Comparison of ENCODE assay signal across 13 cellular contexts in the genomic region with DNA sequence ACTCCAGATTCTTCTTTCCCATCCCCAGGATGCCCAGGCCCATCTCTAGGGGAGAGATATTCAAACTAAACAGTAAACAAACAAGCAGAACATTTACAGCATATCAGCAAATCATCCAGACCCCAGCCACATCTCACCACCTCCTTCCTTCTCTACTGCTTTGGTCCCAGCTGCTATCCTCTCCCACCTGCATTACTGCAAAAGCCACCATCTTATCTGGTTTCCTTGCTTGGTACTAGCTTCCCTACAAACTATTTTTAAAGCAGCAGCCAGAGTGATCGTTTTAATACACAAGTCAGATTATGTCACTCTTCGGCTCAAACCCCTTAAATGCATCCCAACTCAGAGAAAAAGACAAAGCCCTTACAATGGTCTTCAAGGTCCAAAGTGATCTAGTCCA. TPM values are rescaled to one million over a fixed set of nuclear protein-coding genes. Genes with fewer than 3 reads are reported as not detected.
A peak's percentile ranks its signal among the peaks of the same experiment; 100 is the strongest.
DNase-seq lines count a peak whose midpoint lies in the region; ATAC-seq, FAIRE-seq and TF ChIP-seq lines count a peak whose summit lies in the region.
"Had no signal": no experiment of that assay in that cellular context is flagged by ENCODE, and none has a peak within 500 bp of the region (broad histone marks: within the 10 kb centered on the region; RNA-seq: fewer than 3 reads in every experiment).

No MANE protein-coding gene starts in this region.

- no peaks in the 10 kb centered on the region for H3K36me3 ChIP-seq in CD4-positive, alpha-beta memory T cell (ENCODE audit: insufficient read depth, low read length)
- H3K36me3 ChIP-seq in K562 (ENCODE audit: control insufficient read depth, insufficient read depth, low read length) (peaks cover 4% of the 10 kb centered on the region; the same call in 1 of the 3 replicates), psoas muscle (ENCODE audit: insufficient read depth in 1 of 2, low read depth in 1 of 2) (no peaks in the 10 kb centered on the region)

- TF ChIP-seq EP300 in K562 (IDR thresholded peaks at IDR 0.05; ENCODE audit: low read length): no peak

- TF ChIP-seq CTCF in K562 (IDR thresholded peaks at IDR 0.05 in 2 of 3, conservative IDR thresholded peaks at IDR 0.05 in 1 of 3; ENCODE audit: insufficient read depth in 2 of 3, low read depth in 1 of 3, low read length in 3 of 3) (no peak), psoas muscle (IDR thresholded peaks at IDR 0.05) (no peak), foreskin keratinocyte (conservative IDR thresholded peaks at IDR 0.05) (no peak)

- CTCF ChIA-PET in CD4-positive, alpha-beta memory T cell (lab: Charles Lee; ENCODE audit: partially characterized antibody): interaction anchor here (0.9 to 4.3 kb wide), 4 partner anchors 10 to 82 kb away, joined by 3 to 25 read pairs (median 14); no protein-coding TSS in a partner anchor
- CTCF ChIA-PET in K562 (lab: Yijun Ruan, JAX; ENCODE audit: low intra/inter-chr PET ratio): no interaction called here

- BruUV-seq in K562 (replicated peaks; lab: Mats Ljungman, UMichigan): no TSS peak

- no peaks in the 10 kb centered on the region for H3K27me3 Mint-ChIP-seq in CD4-positive, alpha-beta memory T cell

- no peak for DNase-seq in CD4-positive, alpha-beta memory T cell
- peak; percentile 65 for DNase-seq in Jurkat, Clone E6-1 (ENCODE audit: low read depth, low spot score)
- DNase-seq in K562 (ENCODE audit: extremely low read depth in 1 of 4, low spot score in 3 of 4): no peak
- DNase-seq in psoas muscle: no peak
- no peak for DNase-seq in DMS114 treated with DMSO at 0.1 percent for 48 hours (lab: John Stamatoyannopoulos, UW; ENCODE audit: unreplicated experiment)
- DNase-seq in left lobe of liver (ENCODE audit: low spot score): no peak
- DNase-seq in foreskin keratinocyte: no peak
- DNase-seq: COR-L47, foreskin melanocyte, Kasumi-1 had no signal

- no peak for FAIRE-seq in K562 (lab: Jason Lieb, UNC)
- FAIRE-seq: TTC549 had no signal

- no peak for TF ChIP-seq RAD21 in K562 (CRISPR knock-in tag; conservative IDR thresholded peaks at IDR 0.05 in 1 of 2, IDR thresholded peaks at IDR 0.05 in 1 of 2)

- H3K27me3 ChIP-seq in CD4-positive, alpha-beta memory T cell (ENCODE audit: insufficient read depth, low read length): no peaks in the 10 kb centered on the region
- H3K27me3 ChIP-seq in K562 (ENCODE audit: control insufficient read depth in 2 of 2, insufficient read depth in 2 of 2, low read length in 2 of 2) (no peaks in the 10 kb centered on the region), psoas muscle (ENCODE audit: insufficient read depth in 3 of 3, low read length in 2 of 3) (no peaks in the 10 kb centered on the region), foreskin keratinocyte (no peaks in the 10 kb centered on the region)

- ATAC-seq in K562: no peak
- ATAC-seq in psoas muscle: no peak
- ATAC-seq in GM21423 (IDR thresholded peaks at IDR 0.05; ENCODE audit: unreplicated experiment): no peak
- ATAC-seq in left lobe of liver: no peak
- ATAC-seq in foreskin keratinocyte: no peak

- H3K27ac Mint-ChIP-seq in CD4-positive, alpha-beta memory T cell: peak overlapping the region; percentile 95 to 98 (median 97)

- H3K9me1 ChIP-seq in K562 (ENCODE audit: control insufficient read depth, insufficient read depth, low read length): no peaks in the 10 kb centered on the region

- H3K4me1 Mint-ChIP-seq in CD4-positive, alpha-beta memory T cell: peaks cover 51 to 87% (median 72%) of the 10 kb centered on the region in 4 donors

- H3K9me3 Mint-ChIP-seq in CD4-positive, alpha-beta memory T cell: no peaks in the 10 kb centered on the region

- in situ Hi-C loops in K562 (cut with MboI): no loop called here

- no peak overlapping the region for H2AFZ ChIP-seq in K562 (ENCODE audit: low read depth, low read length)

- H3K27ac ChIP-seq in CD4-positive, alpha-beta memory T cell (ENCODE audit: low read depth, low read length): peak overlapping the region; percentile 78
- H3K27ac ChIP-seq in K562 (ENCODE audit: extremely low read depth, low read depth, low read length) (peak overlapping the region; percentile 49; the same call in 1 of the 3 replicates), psoas muscle (peak overlapping the region; percentile 83), foreskin keratinocyte (no peak overlapping the region)

- TF ChIP-seq POLR2A in K562 (conservative IDR thresholded peaks at IDR 0.05): no peak

- peaks cover 27% of the 10 kb centered on the region for H3K79me2 ChIP-seq in K562 (ENCODE audit: control insufficient read depth, insufficient read depth, low read length)

- peaks cover 77% of the 10 kb centered on the region for H3K4me1 ChIP-seq in CD4-positive, alpha-beta memory T cell (ENCODE audit: insufficient read depth, low read length)
- H3K4me1 ChIP-seq in K562 (replicated peaks in 1 of 2; ENCODE audit: control insufficient read depth in 2 of 2, insufficient read depth in 2 of 2, low read length in 2 of 2) (peaks cover 16 to 41% of the 10 kb centered on the region in 2 experiments), psoas muscle (peaks cover 61% of the 10 kb centered on the region), foreskin keratinocyte (peaks cover 12% of the 10 kb centered on the region)

- no peak overlapping the region for H3K4me3 ChIP-seq in CD4-positive, alpha-beta memory T cell (ENCODE audit: low read length in 2 of 2)
- H3K4me3 ChIP-seq in Jurkat, Clone E6-1 (ENCODE audit: low read length): peak overlapping the region; percentile 2; the same call in 1 of the 2 replicates
- H3K4me3 ChIP-seq in K562: no peak overlapping the region
- no peak overlapping the region for H3K4me3 ChIP-seq in psoas muscle

- 21% methylated on average over 2 of the region's 2 CpGs for WGBS in K562 (ENCODE audit: insufficient coverage, low coverage, missing lambda C conversion rate)
- WGBS in psoas muscle, 3 donors: 42 to 80% (median 50%) methylated on average over 2 of the region's 2 CpGs

- H3K9me3 ChIP-seq in CD4-positive, alpha-beta memory T cell (ENCODE audit: control insufficient read depth in 1 of 2, low read length in 2 of 2): no peaks in the 10 kb centered on the region
- H3K9me3 ChIP-seq in K562 (replicated peaks; ENCODE audit: control insufficient read depth, insufficient read depth, low read depth, low read length) (no peaks in the 10 kb centered on the region), psoas muscle (no peaks in the 10 kb centered on the region)

- POLR2A ChIA-PET in CD4-positive, alpha-beta memory T cell (lab: Charles Lee; ENCODE audit: partially characterized antibody): interaction anchor here (0.6 to 2.0 kb wide), 5 partner anchors 19 to 867 kb away, joined by 3 to 8 read pairs (median 5); a partner anchor contains a TSS
- POLR2A ChIA-PET in K562 (lab: Yijun Ruan, JAX): interaction anchor here (1.3 kb wide), 1 partner anchor 10 kb away, joined by 3 read pairs; no protein-coding TSS in a partner anchor

- peak overlapping the region in 7 of 8 donors; percentile 7 to 95 (median 87) for H3K4me3 Mint-ChIP-seq in CD4-positive, alpha-beta memory T cell

- H3K36me3 Mint-ChIP-seq in CD4-positive, alpha-beta memory T cell: peaks cover 0 to 28% of the 10 kb centered on the region in 2 donors

- intact Hi-C loops in CD4-positive, alpha-beta memory T cell (cut with micrococcal nuclease): loop anchor here (10.0 kb wide), 2 partner anchors 92 to 792 kb away; a partner anchor contains a TSS
- intact Hi-C loops in K562 (cut with micrococcal nuclease): no loop called here
- intact Hi-C loops in psoas muscle (cut with DNase I): no loop called here

- H3K9ac ChIP-seq in K562 (ENCODE audit: insufficient read depth in 1 of 2, low read depth in 2 of 2, low read length in 2 of 2): no peak overlapping the region

- H3K4me2 ChIP-seq in K562 (ENCODE audit: insufficient read depth, low read length): no peak overlapping the region

- H4K20me1 ChIP-seq in K562 (replicated peaks; ENCODE audit: control insufficient read depth, insufficient read depth, low read length): no peaks in the 10 kb centered on the region

RNA-seq across cellular contexts. Expression of a gene that starts 4.8 kb away (rescaled TPM):
- total RNA-seq in CD4-positive, alpha-beta memory T cell: 10 to 100 TPM; 33.0 to 35.2 TPM
- 10 to 100 TPM; 63.0 to 70.8 TPM for polyA plus RNA-seq in CD4-positive, alpha-beta memory T cell
- 20.3 TPM for polyA plus RNA-seq in Jurkat, Clone E6-1 (2012; ENCODE audit: insufficient read depth, insufficient read length)
- total RNA-seq in K562 (2011; cell fraction: chromatin; rRNA removed; ENCODE audit: low replicate concordance): 2.4 and 7.0 TPM in 2 replicates
- total RNA-seq in K562 (2011; cell fraction: nucleolus; rRNA removed): 2.8 and 3.2 TPM in 2 replicates
- total RNA-seq in K562 (2011; cell fraction: nucleoplasm; rRNA removed): 3.1 and 5.4 TPM in 2 replicates
- 8.8 and 10.9 TPM in 2 replicates for total RNA-seq in K562 (2014; rRNA removed)
- total RNA-seq in K562 (2014; rRNA removed; fragmentation: Illumina TruSeq; extraction: Trizol): 13.6 and 14.2 TPM in 2 replicates
- 11.2 and 11.3 TPM in 2 replicates for total RNA-seq in K562 (2015; rRNA removed; fragmentation: Illumina TruSeq; extraction: Trizol)
- 9.7 and 10.3 TPM in 2 replicates for total RNA-seq in K562 (2021)
- 11.3 and 30.3 TPM in 2 replicates for polyA plus RNA-seq in K562 (2011; rRNA removed)
- polyA plus RNA-seq in K562 (2011; cell fraction: cytosol; rRNA removed): 6.9 and 16.4 TPM in 2 replicates
- 4.8 and 5.0 TPM in 2 replicates for polyA plus RNA-seq in K562 (2011; cell fraction: nucleus; rRNA removed)
- polyA plus RNA-seq in K562 (2012): 11.4 and 11.6 TPM in 2 replicates
- polyA plus RNA-seq in K562 (2014; fragmentation: Illumina TruSeq; extraction: Trizol): 7.9 and 9.5 TPM in 2 replicates
- 1 to 10 TPM; 4.3 to 4.8 TPM for polyA plus RNA-seq in K562 (2014; fragmentation: Nextera tagmentation; extraction: Ambion mirVana)
- 9.8 and 10.7 TPM in 2 replicates for polyA plus RNA-seq in K562 (2014; rRNA removed)
- 4.8 and 8.9 TPM in 2 replicates for polyA minus RNA-seq in K562 (2011; rRNA and poly(A)+ RNA removed)
- polyA minus RNA-seq in K562 (2011; cell fraction: cytosol; rRNA and poly(A)+ RNA removed): 2.9 and 6.2 TPM in 2 replicates
- polyA minus RNA-seq in K562 (2011; cell fraction: nucleus; rRNA and poly(A)+ RNA removed): 2.0 and 3.6 TPM in 2 replicates
- total RNA-seq in psoas muscle: 10 to 100 TPM in 2 of 4 donors, 1 to 10 TPM in 2; 5.6 to 16.8 (median 9.8) TPM
- polyA plus RNA-seq in psoas muscle: 1 to 10 TPM; 4.3 to 9.7 (median 6.8) TPM
- 4.8 TPM for total RNA-seq in left lobe of liver
- 6.8 and 7.5 TPM in 2 replicates for total RNA-seq in foreskin keratinocyte
- 5.9 and 8.8 TPM in 2 replicates for polyA plus RNA-seq in foreskin keratinocyte

RNA-seq across cellular contexts. Expression of a gene that starts 18.7 kb away (rescaled TPM):
- total RNA-seq in CD4-positive, alpha-beta memory T cell: 10 to 100 TPM; 20.0 to 20.3 TPM
- polyA plus RNA-seq in CD4-positive, alpha-beta memory T cell: 1 to 10 TPM; 1.4 to 2.8 TPM
- polyA plus RNA-seq in Jurkat, Clone E6-1 (2012; ENCODE audit: insufficient read depth, insufficient read length): 6.2 TPM
- 3.1 and 8.1 TPM in 2 replicates for total RNA-seq in K562 (2011; cell fraction: chromatin; rRNA removed; ENCODE audit: low replicate concordance)
- 0.83 and 1.4 TPM in 2 replicates for total RNA-seq in K562 (2011; cell fraction: nucleolus; rRNA removed)
- total RNA-seq in K562 (2011; cell fraction: nucleoplasm; rRNA removed): 5.7 and 14.4 TPM in 2 replicates
- total RNA-seq in K562 (2014; rRNA removed): 2.2 TPM in 2 replicates
- total RNA-seq in K562 (2014; rRNA removed; fragmentation: Illumina TruSeq; extraction: Trizol): 3.8 and 4.8 TPM in 2 replicates
- 3.3 and 3.6 TPM in 2 replicates for total RNA-seq in K562 (2015; rRNA removed; fragmentation: Illumina TruSeq; extraction: Trizol)
- total RNA-seq in K562 (2021): 3.2 and 3.4 TPM in 2 replicates
- 2.3 and 3.6 TPM in 2 replicates for polyA plus RNA-seq in K562 (2011; rRNA removed)
- 0.57 and 1.1 TPM in 2 replicates for polyA plus RNA-seq in K562 (2011; cell fraction: cytosol; rRNA removed)
- polyA plus RNA-seq in K562 (2011; cell fraction: nucleus; rRNA removed): 2.7 and 2.9 TPM in 2 replicates
- polyA plus RNA-seq in K562 (2012): 1.7 and 4.4 TPM in 2 replicates
- 2.7 and 3.0 TPM in 2 replicates for polyA plus RNA-seq in K562 (2014; fragmentation: Illumina TruSeq; extraction: Trizol)
- under 1 TPM; 0.49 to 0.85 TPM for polyA plus RNA-seq in K562 (2014; fragmentation: Nextera tagmentation; extraction: Ambion mirVana)
- polyA plus RNA-seq in K562 (2014; rRNA removed): 2.1 and 3.3 TPM in 2 replicates
- polyA minus RNA-seq in K562 (2011; rRNA and poly(A)+ RNA removed): 2.3 and 3.5 TPM in 2 replicates
- 0.91 and 1.7 TPM in 2 replicates for polyA minus RNA-seq in K562 (2011; cell fraction: cytosol; rRNA and poly(A)+ RNA removed)
- polyA minus RNA-seq in K562 (2011; cell fraction: nucleus; rRNA and poly(A)+ RNA removed): 1.8 and 1.9 TPM in 2 replicates
- 1 to 10 TPM; 2.1 to 5.8 (median 2.1) TPM for total RNA-seq in psoas muscle
- 1 to 10 TPM in 1 of 3 donors, under 1 TPM in 2; 0.49 to 2.6 (median 0.82) TPM for polyA plus RNA-seq in psoas muscle
- total RNA-seq in left lobe of liver: 1.4 TPM
- total RNA-seq in foreskin keratinocyte: 8.6 and 9.7 TPM in 2 replicates
- 1.6 and 1.7 TPM in 2 replicates for polyA plus RNA-seq in foreskin keratinocyte

RNA-seq across cellular contexts. Expression of a gene that starts 51.4 kb away (rescaled TPM):
- total RNA-seq in CD4-positive, alpha-beta memory T cell: not detected
- polyA plus RNA-seq in CD4-positive, alpha-beta memory T cell: not detected
- not detected for polyA plus RNA-seq in Jurkat, Clone E6-1 (2012; ENCODE audit: insufficient read depth, insufficient read length)
- total RNA-seq in K562 (2011; cell fraction: chromatin; rRNA removed; ENCODE audit: low replicate concordance): 8.5 and 27.4 TPM in 2 replicates
- total RNA-seq in K562 (2011; cell fraction: nucleolus; rRNA removed): 9.9 and 11.3 TPM in 2 replicates
- 19.9 and 30.9 TPM in 2 replicates for total RNA-seq in K562 (2011; cell fraction: nucleoplasm; rRNA removed)
- total RNA-seq in K562 (2014; rRNA removed) (14.9 and 17.4 TPM in 2 replicates), K562 (2014; rRNA removed; fragmentation: Illumina TruSeq; extraction: Trizol) (32.2 and 42.1 TPM in 2 replicates), K562 (2015; rRNA removed; fragmentation: Illumina TruSeq; extraction: Trizol) (41.5 and 43.8 TPM in 2 replicates), K562 (2021) (19.5 and 21.0 TPM in 2 replicates), psoas muscle (not detected), left lobe of liver (not detected), foreskin keratinocyte (not detected in 2 replicates)
- polyA plus RNA-seq in K562 (2011; rRNA removed) (4.2 and 22.7 TPM in 2 replicates), K562 (2014; fragmentation: Illumina TruSeq; extraction: Trizol) (23.3 and 28.5 TPM in 2 replicates), K562 (2014; fragmentation: Nextera tagmentation; extraction: Ambion mirVana) (10 to 100 TPM; 13.0 to 17.8 TPM), K562 (2014; rRNA removed) (11.3 and 14.1 TPM in 2 replicates), psoas muscle (under 1 TPM; 0.04 to 0.07 (median 0.06) TPM), foreskin keratinocyte (0.01 TPM in 1 of 2 replicates, not detected in the other)
- 2.1 and 3.3 TPM in 2 replicates for polyA plus RNA-seq in K562 (2011; cell fraction: cytosol; rRNA removed)
- polyA plus RNA-seq in K562 (2011; cell fraction: nucleus; rRNA removed): 1.4 and 4.3 TPM in 2 replicates
- polyA plus RNA-seq in K562 (2012): 22.5 and 23.7 TPM in 2 replicates
- 11.9 and 42.1 TPM in 2 replicates for polyA minus RNA-seq in K562 (2011; rRNA and poly(A)+ RNA removed)
- 4.8 and 22.5 TPM in 2 replicates for polyA minus RNA-seq in K562 (2011; cell fraction: cytosol; rRNA and poly(A)+ RNA removed)
- polyA minus RNA-seq in K562 (2011; cell fraction: nucleus; rRNA and poly(A)+ RNA removed): 3.0 and 5.7 TPM in 2 replicates
- total RNA-seq: mesenteric fat pad had no signal
